18 cellular contexts compared by ENCODE assay signal in the genomic region with DNA sequence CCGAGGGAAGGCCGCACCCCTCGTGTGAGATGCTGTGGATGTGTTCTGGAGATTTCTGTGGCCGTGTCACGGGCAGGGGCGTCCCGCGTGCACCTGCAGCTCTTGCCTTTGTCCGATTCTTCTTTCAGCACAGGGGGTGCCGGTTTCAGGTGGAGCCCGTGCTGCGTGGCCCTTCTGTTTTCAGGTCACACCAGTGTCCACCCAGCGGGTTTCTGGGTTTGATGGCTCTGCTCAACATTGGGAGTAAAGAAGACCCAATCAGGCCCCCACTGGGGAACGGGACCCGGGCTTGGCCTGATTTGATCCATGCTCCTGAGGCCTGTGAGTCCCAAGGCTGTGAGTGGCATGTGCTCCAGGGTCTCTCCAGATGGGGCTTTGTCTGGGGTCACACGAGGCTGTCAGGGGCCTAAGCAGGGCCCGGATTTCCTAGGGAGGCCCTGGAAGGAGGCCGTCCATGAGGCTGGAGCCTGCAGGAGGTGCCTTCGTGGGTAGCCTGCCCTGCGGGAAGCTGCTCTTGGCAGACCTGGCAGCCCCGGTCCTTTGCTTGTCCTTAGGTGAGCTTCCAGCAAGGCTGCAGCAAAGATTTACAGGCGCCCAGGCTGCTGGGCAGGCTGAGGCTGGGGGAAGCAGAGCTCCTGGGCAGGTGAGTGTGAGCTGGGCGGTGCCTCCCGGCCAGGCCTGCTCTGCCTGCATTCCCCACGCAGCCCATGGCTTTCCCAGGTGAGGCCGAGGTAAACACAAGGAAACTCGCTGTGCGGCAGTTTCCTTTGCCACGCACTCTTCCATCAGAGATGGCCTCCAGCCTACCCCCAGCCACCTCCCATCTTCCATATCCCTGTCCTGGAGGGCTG. TPM values are rescaled to one million over a fixed set of nuclear protein-coding genes. Genes with fewer than 3 reads are reported as not detected.
DNase-seq lines count a peak whose midpoint lies in the region; ATAC-seq and TF ChIP-seq lines count a peak whose summit lies in the region.
"Had no signal": no experiment of that assay in that cellular context is flagged by ENCODE, and none has a peak within 500 bp of the region (broad histone marks: within the 10 kb centered on the region; RNA-seq: fewer than 3 reads in every experiment).

No MANE protein-coding gene starts in this region.

- H3K27ac ChIP-seq in prostate gland, result peak overlapping the region in 1 of 2 donors; percentile 53
- H3K27ac ChIP-seq: BLaER1 treated with 17β-estradiol and CSF1 and Interleukin-3, amounts not matched to agents 10 nM and 100 nM; PC-9 had no signal

- H3K27ac Mint-ChIP-seq in activated naive CD4-positive, alpha-beta T cell treated with anti-CD3 and anti-CD28 coated beads, Interleukin-2, amount 10 ng/mL, durations not matched to agents 7 days and 5 days, result no peak overlapping the region
- H3K27ac Mint-ChIP-seq: HFFc6 had no signal

- ATAC-seq in GM21390 (IDR thresholded peaks at IDR 0.05; ENCODE audit: unreplicated experiment), result no peak
- ATAC-seq: HepG2 had no signal

- H3K9me3 ChIP-seq in prostate gland, result no peaks in the 10 kb centered on the region
- H3K9me3 ChIP-seq: BLaER1 treated with 17β-estradiol and CSF1 and Interleukin-3, amounts not matched to agents 10 nM and 100 nM had no signal

- TF ChIP-seq POLR2A in prostate gland (IDR thresholded peaks at IDR 0.05), result no peak

- no peaks in the 10 kb centered on the region for H3K4me1 ChIP-seq in prostate gland (replicated peaks)

- H3K27me3 Mint-ChIP-seq in activated naive CD4-positive, alpha-beta T cell treated with anti-CD3 and anti-CD28 coated beads, Interleukin-2, amount 10 ng/mL, durations not matched to agents 7 days and 5 days, result peaks cover 40% of the 10 kb centered on the region

- H3K9me3 Mint-ChIP-seq in activated naive CD4-positive, alpha-beta T cell treated with anti-CD3 and anti-CD28 coated beads, Interleukin-2, amount 10 ng/mL, durations not matched to agents 7 days and 5 days, result no peaks in the 10 kb centered on the region
- H3K9me3 Mint-ChIP-seq: HFFc6 had no signal

- TF ChIP-seq CTCF in prostate gland (IDR thresholded peaks at IDR 0.05) (no peak), GM20000 (IDR thresholded peaks at IDR 0.05; ENCODE audit: extremely low read depth, missing control alignments) (no peak)

- peak; percentile 10 for DNase-seq in activated naive CD4-positive, alpha-beta T cell treated with anti-CD3 and anti-CD28 coated beads, Interleukin-2, amount 10 ng/mL, durations not matched to agents 7 days and 5 days
- DNase-seq in activated naive CD4-positive, alpha-beta T cell (lab: John Stamatoyannopoulos, UW), result no peak
- peak; percentile 52 for DNase-seq in H7
- DNase-seq in islet precursor cell, result peak; percentile 53
- DNase-seq in prostate gland (ENCODE audit: low spot score), result peak; percentile 50
- DNase-seq in GM20000 (ENCODE audit: low spot score), result no peak
- DNase-seq in T-helper 9 cell, result no peak
- DNase-seq: DND-41, HFFc6, NCI-H1092, NCI-H146, NCI-H2081 treated with DMSO at 0.1 percent for 48 hours, NCI-H524, PC-9, SHP77 had no signal

- CTCF ChIA-PET in activated naive CD4-positive, alpha-beta T cell treated with anti-CD3 and anti-CD28 coated beads, Interleukin-2, amount 10 ng/mL, durations not matched to agents 7 days and 5 days (lab: Charles Lee), result no interaction called here

- H3K4me3 Mint-ChIP-seq in activated naive CD4-positive, alpha-beta T cell treated with anti-CD3 and anti-CD28 coated beads, Interleukin-2, amount 10 ng/mL, durations not matched to agents 7 days and 5 days, result no peak overlapping the region
- H3K4me3 Mint-ChIP-seq: HFFc6 had no signal

- H3K27me3 ChIP-seq in H7 (ENCODE audit: control insufficient read depth, insufficient read depth, low read length), result no peaks in the 10 kb centered on the region
- no peaks in the 10 kb centered on the region for H3K27me3 ChIP-seq in prostate gland (replicated peaks; ENCODE audit: insufficient read depth)

- 88% methylated on average over 29 of the region's 29 CpGs for WGBS in prostate gland

- H3K4me1 Mint-ChIP-seq in activated naive CD4-positive, alpha-beta T cell treated with anti-CD3 and anti-CD28 coated beads, Interleukin-2, amount 10 ng/mL, durations not matched to agents 7 days and 5 days, result peaks cover 39% of the 10 kb centered on the region

- H3K36me3 ChIP-seq in H7 (replicated peaks; ENCODE audit: control insufficient read depth, insufficient read depth, low read length), result no peaks in the 10 kb centered on the region
- no peaks in the 10 kb centered on the region for H3K36me3 ChIP-seq in prostate gland
- H3K36me3 ChIP-seq: BLaER1 treated with 17β-estradiol and CSF1 and Interleukin-3, amounts not matched to agents 10 nM and 100 nM had no signal

- H3K4me3 ChIP-seq in H7 (ENCODE audit: insufficient read depth, low read depth, low read length) (no peak overlapping the region), prostate gland (no peak overlapping the region)
- H3K4me3 ChIP-seq: BLaER1 treated with 17β-estradiol and CSF1 and Interleukin-3, amounts not matched to agents 10 nM and 100 nM; PC-9 had no signal

- H3K36me3 Mint-ChIP-seq in activated naive CD4-positive, alpha-beta T cell treated with anti-CD3 and anti-CD28 coated beads, Interleukin-2, amount 10 ng/mL, durations not matched to agents 7 days and 5 days, result no peaks in the 10 kb centered on the region

- intact Hi-C loops in prostate gland (cut with DNase I), result no loop called here

RNA-seq across cellular contexts. Expression of gene MRPL36, which starts 12.8 kb away (rescaled TPM):
- total RNA-seq in H7 (2014; rRNA removed; shearing (Covaris generic)), result 49.4 and 83.8 TPM in 2 replicates
- total RNA-seq in prostate gland, result 10 to 100 TPM; 47.9 to 66.3 TPM

RNA-seq across cellular contexts. Expression of gene NDUFS6, which starts 14.4 kb away (rescaled TPM):
- total RNA-seq in H7 (2014; rRNA removed; shearing (Covaris generic)), result 35.2 and 51.9 TPM in 2 replicates
- 10 to 100 TPM; 27.8 to 70.2 TPM for total RNA-seq in prostate gland

Comparison
In these comparisons a context has a peak if more than half of its experiments do, and no peak if none do; other contexts are left out.
1. DNase-seq: peak in activated naive CD4-positive, alpha-beta T cell treated with anti-CD3 and anti-CD28 coated beads, Interleukin-2, amount 10 ng/mL, durations not matched to agents 7 days and 5 days (single experiment), H7 (single experiment), islet precursor cell (single experiment) and prostate gland (single experiment); none in activated naive CD4-positive, alpha-beta T cell (0 of 4), GM20000 (single experiment) and T-helper 9 cell (single experiment).